Comparison of ENCODE assay signal across 25 cellular contexts in genomic region chr12:130423991-130424857, GRCh38.
DNase-seq lines count a peak whose midpoint lies in the region; ATAC-seq and TF ChIP-seq lines count a peak whose summit lies in the region.
"Had no signal": no experiment of that assay in that cellular context is flagged by ENCODE, and none has a peak within 500 bp of the region (broad histone marks: within the 10 kb centered on the region; RNA-seq: fewer than 3 reads in every experiment).

No MANE protein-coding gene starts in this region.

- no peak overlapping the region for H3K4me3 ChIP-seq in osteoblast (ENCODE audit: insufficient read depth, low read length)
- H3K4me3 ChIP-seq: GM23248 had no signal

- H2AFZ ChIP-seq in osteoblast (ENCODE audit: low read length): no peak overlapping the region
- H2AFZ ChIP-seq: GM23248 had no signal

- H3K27me3 ChIP-seq in osteoblast (ENCODE audit: insufficient read depth, low read length): no peaks in the 10 kb centered on the region
- H3K27me3 ChIP-seq: BE2C had no signal

- no peaks in the 10 kb centered on the region for H3K4me1 ChIP-seq in osteoblast (ENCODE audit: insufficient read depth, low read length)
- H3K4me1 ChIP-seq: BE2C, Caco-2 had no signal

- no peaks in the 10 kb centered on the region for H3K27me3 Mint-ChIP-seq in activated CD8-positive, alpha-beta memory T cell treated with anti-CD3 and anti-CD28 coated beads, Interleukin-2, amount 10 ng/mL, durations not matched to agents 7 days and 5 days
- peaks cover 8% of the 10 kb centered on the region for H3K27me3 Mint-ChIP-seq in endothelial cell (ENCODE audit: unreplicated experiment)
- no peaks in the 10 kb centered on the region for H3K27me3 Mint-ChIP-seq in activated naive CD8-positive, alpha-beta T cell treated with anti-CD3 and anti-CD28 coated beads, Interleukin-2, amount 50 U/mL, for 24 hours
- H3K27me3 Mint-ChIP-seq: CD4-positive, CD25-positive, alpha-beta regulatory T cell had no signal

- CTCF ChIA-PET in activated CD8-positive, alpha-beta memory T cell treated with anti-CD3 and anti-CD28 coated beads, Interleukin-2, amount 10 ng/mL, durations not matched to agents 7 days and 5 days (lab: Charles Lee): no interaction called here

- no peak overlapping the region for H3K27ac Mint-ChIP-seq in activated CD8-positive, alpha-beta memory T cell treated with anti-CD3 and anti-CD28 coated beads, Interleukin-2, amount 10 ng/mL, durations not matched to agents 7 days and 5 days
- peak overlapping the region; percentile 78 for H3K27ac Mint-ChIP-seq in endothelial cell (ENCODE audit: unreplicated experiment)
- no peak overlapping the region for H3K27ac Mint-ChIP-seq in activated naive CD8-positive, alpha-beta T cell treated with anti-CD3 and anti-CD28 coated beads, Interleukin-2, amount 50 U/mL, for 24 hours
- H3K27ac Mint-ChIP-seq: CD4-positive, CD25-positive, alpha-beta regulatory T cell had no signal

- H3K36me3 ChIP-seq in osteoblast (ENCODE audit: insufficient read depth, low read length): no peaks in the 10 kb centered on the region

- no peaks in the 10 kb centered on the region for H3K79me2 ChIP-seq in osteoblast (ENCODE audit: insufficient read depth, low read length)

- DNase-seq in activated CD8-positive, alpha-beta memory T cell treated with anti-CD3 and anti-CD28 coated beads for 24 hours: peak; percentile 26
- DNase-seq in activated CD8-positive, alpha-beta memory T cell treated with anti-CD3 and anti-CD28 coated beads, Interleukin-2, amount 10 ng/mL, durations not matched to agents 7 days and 5 days: no peak
- DNase-seq in endothelial cell (ENCODE audit: low spot score): no peak
- peak; percentile 32 for DNase-seq in osteoblast (ENCODE audit: insufficient read length, low spot score, missing footprints)
- DNase-seq in ureter (ENCODE audit: low spot score): peak; percentile 39
- no peak for DNase-seq in activated naive CD8-positive, alpha-beta T cell treated with anti-CD3 and anti-CD28 coated beads, Interleukin-2, amount 50 U/mL, for 24 hours
- no peak for DNase-seq in iPS-NIHi11 (ENCODE audit: low spot score)
- DNase-seq: 8988T; BE2C; Caco-2; CD4-positive, CD25-positive, alpha-beta regulatory T cell; DMS153; GDM1; GM23248; KBM-7; NCI-H1105 treated with DMSO at 0.1 percent for 48 hours; NCI-H1694; NCI-H2081 treated with DMSO at 0.1 percent for 48 hours; NCI-H510A; NCI-H774; PC-3; RPMI8226; SHP77 treated with DMSO at 0.1 percent for 48 hours had no signal

- H4K20me1 ChIP-seq in osteoblast (ENCODE audit: insufficient read depth, low read length): no peaks in the 10 kb centered on the region

- TF ChIP-seq CTCF in endothelial cell (IDR thresholded peaks at IDR 0.05; ENCODE audit: unreplicated experiment) (no peak), osteoblast (IDR thresholded peaks at IDR 0.05; ENCODE audit: extremely low read depth, low read depth, low read length) (no peak)

- no peak overlapping the region for H3K4me2 ChIP-seq in osteoblast (ENCODE audit: insufficient read depth, low read length)

- H3K36me3 Mint-ChIP-seq in activated CD8-positive, alpha-beta memory T cell treated with anti-CD3 and anti-CD28 coated beads, Interleukin-2, amount 10 ng/mL, durations not matched to agents 7 days and 5 days: no peaks in the 10 kb centered on the region
- peaks cover 12% of the 10 kb centered on the region for H3K36me3 Mint-ChIP-seq in endothelial cell (ENCODE audit: low read depth, unreplicated experiment)
- H3K36me3 Mint-ChIP-seq in activated naive CD8-positive, alpha-beta T cell treated with anti-CD3 and anti-CD28 coated beads, Interleukin-2, amount 50 U/mL, for 24 hours (ENCODE audit: low read depth): no peaks in the 10 kb centered on the region
- H3K36me3 Mint-ChIP-seq: CD4-positive, CD25-positive, alpha-beta regulatory T cell had no signal

- no peaks in the 10 kb centered on the region for H3K4me1 Mint-ChIP-seq in activated CD8-positive, alpha-beta memory T cell treated with anti-CD3 and anti-CD28 coated beads, Interleukin-2, amount 10 ng/mL, durations not matched to agents 7 days and 5 days
- H3K4me1 Mint-ChIP-seq in endothelial cell (ENCODE audit: unreplicated experiment): peaks cover 2% of the 10 kb centered on the region
- no peaks in the 10 kb centered on the region for H3K4me1 Mint-ChIP-seq in activated naive CD8-positive, alpha-beta T cell treated with anti-CD3 and anti-CD28 coated beads, Interleukin-2, amount 50 U/mL, for 24 hours
- H3K4me1 Mint-ChIP-seq: CD4-positive, CD25-positive, alpha-beta regulatory T cell had no signal

- H3K4me3 Mint-ChIP-seq in activated CD8-positive, alpha-beta memory T cell treated with anti-CD3 and anti-CD28 coated beads, Interleukin-2, amount 10 ng/mL, durations not matched to agents 7 days and 5 days: no peak overlapping the region
- peak overlapping the region; percentile 79 for H3K4me3 Mint-ChIP-seq in endothelial cell (ENCODE audit: unreplicated experiment)
- no peak overlapping the region for H3K4me3 Mint-ChIP-seq in activated naive CD8-positive, alpha-beta T cell treated with anti-CD3 and anti-CD28 coated beads, Interleukin-2, amount 50 U/mL, for 24 hours
- H3K4me3 Mint-ChIP-seq: CD4-positive, CD25-positive, alpha-beta regulatory T cell had no signal

- ATAC-seq in activated CD8-positive, alpha-beta memory T cell treated with anti-CD3 and anti-CD28 coated beads, Interleukin-2, amount 10 ng/mL, durations not matched to agents 7 days and 5 days: no peak
- no peak for ATAC-seq in activated naive CD8-positive, alpha-beta T cell treated with anti-CD3 and anti-CD28 coated beads, Interleukin-2, amount 50 U/mL, for 24 hours
- ATAC-seq in GM21528 (IDR thresholded peaks at IDR 0.05; ENCODE audit: low FRiP score, unreplicated experiment): no peak
- ATAC-seq: HCT116, PC-3 had no signal

- H3K9me3 ChIP-seq in osteoblast (ENCODE audit: low read depth, low read length): no peaks in the 10 kb centered on the region
- H3K9me3 ChIP-seq: BE2C, Caco-2 had no signal

- peaks cover 2% of the 10 kb centered on the region for H3K9me3 Mint-ChIP-seq in activated CD8-positive, alpha-beta memory T cell treated with anti-CD3 and anti-CD28 coated beads, Interleukin-2, amount 10 ng/mL, durations not matched to agents 7 days and 5 days (ENCODE audit: low read depth)
- peaks cover 9% of the 10 kb centered on the region for H3K9me3 Mint-ChIP-seq in endothelial cell (ENCODE audit: unreplicated experiment)
- no peaks in the 10 kb centered on the region for H3K9me3 Mint-ChIP-seq in activated naive CD8-positive, alpha-beta T cell treated with anti-CD3 and anti-CD28 coated beads, Interleukin-2, amount 50 U/mL, for 24 hours

- H3K27ac ChIP-seq in osteoblast (ENCODE audit: low read depth, low read length): no peak overlapping the region
- H3K27ac ChIP-seq: GM23248 had no signal

Comparison
In these comparisons a context has a peak if more than half of its experiments do, and no peak if none do; other contexts are left out.
1. DNase-seq: peak in activated CD8-positive, alpha-beta memory T cell treated with anti-CD3 and anti-CD28 coated beads for 24 hours (single experiment), osteoblast (single experiment) and ureter (single experiment); none in activated CD8-positive, alpha-beta memory T cell treated with anti-CD3 and anti-CD28 coated beads, Interleukin-2, amount 10 ng/mL, durations not matched to agents 7 days and 5 days (single experiment), endothelial cell (single experiment), activated naive CD8-positive, alpha-beta T cell treated with anti-CD3 and anti-CD28 coated beads, Interleukin-2, amount 50 U/mL, for 24 hours (single experiment) and iPS-NIHi11 (single experiment).